Comparison of ENCODE assay signal across 8 cellular contexts in the genomic region with DNA sequence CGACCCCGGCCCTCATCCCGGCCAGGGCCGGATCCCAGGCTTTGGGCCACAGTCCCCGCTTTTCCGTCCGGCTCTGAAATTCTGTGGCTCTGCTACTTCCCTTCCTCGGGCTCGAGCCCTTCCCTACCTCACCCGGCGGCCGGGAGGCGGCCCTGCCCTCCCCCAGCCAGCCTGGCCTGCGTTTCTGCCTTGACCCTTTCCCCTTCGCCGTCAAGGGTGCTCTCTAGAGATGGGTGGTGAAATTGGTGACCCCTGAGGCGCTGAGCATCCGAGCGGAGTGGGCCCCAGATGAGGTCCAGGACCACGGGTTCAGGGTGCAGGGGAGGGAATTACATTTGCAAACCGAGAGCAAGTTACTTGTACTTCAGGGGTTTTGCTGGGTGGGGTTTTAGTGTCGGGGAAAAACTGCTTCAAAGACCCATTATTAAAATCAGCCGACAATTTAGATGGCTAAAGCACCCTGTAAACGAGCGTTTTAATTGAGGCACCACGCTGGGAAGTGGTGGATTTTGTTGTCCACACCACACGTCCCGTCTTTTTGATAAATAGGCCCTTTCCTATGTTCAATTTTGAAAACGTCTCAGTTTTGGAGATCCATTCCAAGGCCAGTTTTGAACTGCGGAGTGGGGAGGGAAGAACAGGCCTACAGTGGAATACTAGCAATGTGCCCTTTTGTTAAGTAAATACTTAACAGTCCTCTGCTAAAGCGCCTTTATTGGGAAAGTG. TPM values are rescaled to one million over a fixed set of nuclear protein-coding genes. Genes with fewer than 3 reads are reported as not detected.
DNase-seq lines count a peak whose midpoint lies in the region; ATAC-seq and TF ChIP-seq lines count a peak whose summit lies in the region.

No MANE protein-coding gene starts in this region.

- H3K36me3 ChIP-seq in Peyer's patch (no peaks in the 10 kb centered on the region), spleen (no peaks in the 10 kb centered on the region)

- H3K27me3 ChIP-seq in Peyer's patch (peaks cover 0 to 3% of the 10 kb centered on the region in 2 donors), foreskin keratinocyte (no peaks in the 10 kb centered on the region), spleen (replicated peaks in 1 of 7) (peaks cover 0 to 97% (median 41%) of the 10 kb centered on the region in 7 donors)

- WGBS in spleen, 5 donors = 27 to 38% (median 32%) methylated on average over 31 of the region's 31 CpGs

- H3K4me1 ChIP-seq in Peyer's patch (peaks cover 0 to 9% (median 5%) of the 10 kb centered on the region in 4 donors), foreskin keratinocyte (peaks cover 62% of the 10 kb centered on the region), spleen (peaks cover 7 to 19% (median 15%) of the 10 kb centered on the region in 6 donors)

- H3K4me3 ChIP-seq in Peyer's patch (peak overlapping the region; percentile 33 to 56 (median 51)), spleen (peak overlapping the region; percentile 36 to 76 (median 52))

- DNase-seq in NCI-H82 (lab: John Stamatoyannopoulos, UW) = peak; percentile 59
- no peak for DNase-seq in NCI-H82 treated with DMSO at 0.1 percent for 48 hours (lab: John Stamatoyannopoulos, UW; ENCODE audit: unreplicated experiment)
- no peak for DNase-seq in Peyer's patch
- peak in 1 of 2 donors; percentile 45 for DNase-seq in foreskin keratinocyte
- no peak for DNase-seq in spleen
- DNase-seq in NCI-H2107 treated with DMSO at 0.1 percent for 48 hours (lab: John Stamatoyannopoulos, UW; ENCODE audit: unreplicated experiment) = no peak
- DNase-seq in NCI-H128 (lab: John Stamatoyannopoulos, UW; ENCODE audit: unreplicated experiment) = no peak

- TF ChIP-seq CTCF in Peyer's patch (IDR thresholded peaks at IDR 0.05) (no peak), foreskin keratinocyte (conservative IDR thresholded peaks at IDR 0.05) (no peak), spleen (IDR thresholded peaks at IDR 0.05 in 8 of 11, conservative IDR thresholded peaks at IDR 0.05 in 3 of 11) (no peak)

- TF ChIP-seq POLR2A in Peyer's patch (IDR thresholded peaks at IDR 0.05) (no peak), spleen (IDR thresholded peaks at IDR 0.05) (no peak)

- intact Hi-C loops in spleen (cut with DNase I; ENCODE audit: low total_unique reads) = no loop called here

- peaks cover 0 to 12% (median 5%) of the 10 kb centered on the region in 4 donors for H3K9me3 ChIP-seq in Peyer's patch
- H3K9me3 ChIP-seq in spleen = peaks cover 0 to 38% (median 11%) of the 10 kb centered on the region in 8 donors

- peak; percentile 0 for ATAC-seq in foreskin keratinocyte
- no peak for ATAC-seq in HG03025 (IDR thresholded peaks at IDR 0.05; ENCODE audit: low FRiP score, unreplicated experiment)

- H3K27ac ChIP-seq in Peyer's patch (peak overlapping the region in 3 of 4 donors; percentile 23 to 68 (median 40)), foreskin keratinocyte (peak overlapping the region; percentile 95), spleen (peak overlapping the region in 6 of 8 donors; percentile 46 to 70 (median 64))

RNA-seq across cellular contexts. Expression of a gene that starts 9.9 kb away (rescaled TPM):
- total RNA-seq in Peyer's patch (1 to 10 TPM in 1 of 4 donors, not detected in 3; 1.4 TPM), foreskin keratinocyte (35.2 and 37.0 TPM in 2 replicates), spleen (under 1 TPM in 3 of 7 donors, not detected in 4; 0.27 to 0.94 (median 0.28) TPM)
- polyA plus RNA-seq in foreskin keratinocyte (26.0 and 30.9 TPM in 2 replicates), spleen (under 1 TPM; 0.04 to 0.19 (median 0.11) TPM)

Comparison
In these comparisons a context has a peak if more than half of its experiments do, and no peak if none do; other contexts are left out.
1. H3K27ac ChIP-seq: peak in every context shown above with its lines; median percentile 95 in foreskin keratinocyte; 64 in spleen; 40 in Peyer's patch.
2. RNA of a gene that starts 9.9 kb away (total RNA-seq): 35.2 to 37.0 TPM in foreskin keratinocyte; 0.27 to 0.94 TPM in spleen and 1.4 TPM in Peyer's patch; every median in the first group is over 10 times any median in the second.